Comparison of ENCODE assay signal across 9 cellular contexts in the genomic region with DNA sequence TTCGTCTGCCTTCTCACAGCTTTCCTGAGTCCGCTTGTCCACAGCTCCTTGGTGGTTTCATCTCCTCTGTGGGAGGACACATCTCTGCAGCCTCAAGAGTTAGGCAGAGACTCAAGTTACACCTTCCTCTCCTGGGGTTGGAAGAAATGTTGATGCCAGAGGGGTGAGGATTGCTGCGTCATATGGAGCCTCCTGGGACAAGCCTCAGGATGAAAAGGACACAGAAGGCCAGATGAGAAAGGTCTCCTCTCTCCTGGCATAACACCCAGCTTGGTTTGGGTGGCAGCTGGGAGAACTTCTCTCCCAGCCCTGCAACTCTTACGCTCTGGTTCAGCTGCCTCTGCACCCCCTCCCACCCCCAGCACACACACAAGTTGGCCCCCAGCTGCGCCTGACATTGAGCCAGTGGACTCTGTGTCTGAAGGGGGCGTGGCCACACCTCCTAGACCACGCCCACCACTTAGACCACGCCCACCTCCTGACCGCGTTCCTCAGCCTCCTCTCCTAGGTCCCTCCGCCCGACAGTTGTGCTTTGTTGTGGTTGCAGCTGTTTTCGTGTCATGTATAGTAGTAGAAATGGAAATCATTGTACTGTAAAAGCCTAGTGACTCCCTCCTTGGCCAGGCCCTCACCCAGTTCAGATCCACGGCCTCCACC. TPM values are rescaled to one million over a fixed set of nuclear protein-coding genes. Genes with fewer than 3 reads are reported as not detected.
DNase-seq lines count a peak whose midpoint lies in the region; ATAC-seq, FAIRE-seq and TF ChIP-seq lines count a peak whose summit lies in the region.
"Had no signal": no experiment of that assay in that cellular context is flagged by ENCODE, and none has a peak within 500 bp of the region (broad histone marks: within the 10 kb centered on the region; RNA-seq: fewer than 3 reads in every experiment).

No MANE protein-coding gene starts in this region.

- WGBS in A549 (ENCODE audit: missing lambda C conversion rate) = 61% methylated on average over 13 of the region's 14 CpGs

- H3K9me3 ChIP-seq in A549 = no peaks in the 10 kb centered on the region
- H3K9me3 ChIP-seq: adrenal gland had no signal

- TF ChIP-seq RAD21 in A549 (conservative IDR thresholded peaks at IDR 0.05 in 1 of 2, IDR thresholded peaks at IDR 0.05 in 1 of 2) = no peak

- no peak overlapping the region for H3K4me3 ChIP-seq in A549
- H3K4me3 ChIP-seq: adrenal gland had no signal

- no peak for TF ChIP-seq EP300 in A549 (IDR thresholded peaks at IDR 0.05)

- H3K4me1 ChIP-seq in A549 = no peaks in the 10 kb centered on the region

- POLR2A ChIA-PET in A549 (lab: Yijun Ruan, JAX) = no interaction called here

- FAIRE-seq in A549 (lab: Jason Lieb, UNC) = no peak

- peak; percentile 30 to 53 for DNase-seq in A549 (ENCODE audit: low read depth in 1 of 2, low spot score in 1 of 2)
- DNase-seq in HT1080 (ENCODE audit: low read depth) = peak; percentile 33
- DNase-seq in activated CD4-positive, alpha-beta T cell treated with anti-CD3 and anti-CD28 coated beads for 4 hours = peak; percentile 72 to 80
- DNase-seq in effector CD8-positive, alpha-beta T cell (lab: John Stamatoyannopoulos, UW) = peak; percentile 75
- DNase-seq in stimulated activated CD4-positive, alpha-beta T cell treated with anti-CD3 and anti-CD28 coated beads, TNF-alpha, amount 100 ng/mL, for 1 hour (ENCODE audit: low read depth in 3 of 3, low spot score in 1 of 3) = peak; percentile 62 to 73 (median 72)

- H3K4me2 ChIP-seq in A549 = no peak overlapping the region

- CTCF ChIA-PET in A549 (lab: Yijun Ruan, JAX) = interaction anchor here (1.2 to 1.6 kb wide), 2 partner anchors 30 to 31 kb away, joined by 3 to 9 read pairs; no protein-coding TSS in a partner anchor

- no peak for TF ChIP-seq CTCF in A549 (IDR thresholded peaks at IDR 0.05)

- peak in 1 of 2 experiments; percentile 69; a peak in 3 of 6 replicates for ATAC-seq in A549
- no peak for ATAC-seq in GM21717 (IDR thresholded peaks at IDR 0.05; ENCODE audit: unreplicated experiment)
- no peak for ATAC-seq in HG02870 (IDR thresholded peaks at IDR 0.05; ENCODE audit: unreplicated experiment)
- no peak for ATAC-seq in GM18870 (IDR thresholded peaks at IDR 0.05; ENCODE audit: unreplicated experiment)

- H3K27ac ChIP-seq in A549 = no peak overlapping the region
- H3K27ac ChIP-seq: adrenal gland had no signal

- TF ChIP-seq POLR2A in A549 (IDR thresholded peaks at IDR 0.05; ENCODE audit: low read length) = no peak

TF ChIP-seq in A549, 52 proteins besides CTCF, POLR2A, EP300 and RAD21:
- TF ChIP-seq KDM1A (IDR thresholded peaks at IDR 0.05; ENCODE audit: low read depth) (no peak), HDAC2 (IDR thresholded peaks at IDR 0.05) (no peak), FOSB (CRISPR knock-in tag; IDR thresholded peaks at IDR 0.05) (no peak), CHD2 (IDR thresholded peaks at IDR 0.05; ENCODE audit: low read length, partially characterized antibody) (no peak), MAZ (IDR thresholded peaks at IDR 0.05; ENCODE audit: borderline replicate concordance, low read depth, low read length) (no peak), CBX2 (IDR thresholded peaks at IDR 0.05; ENCODE audit: borderline replicate concordance, low read depth) (no peak), TFCP2L1 (CRISPR knock-in tag; IDR thresholded peaks at IDR 0.05) (no peak), ESRRA (IDR thresholded peaks at IDR 0.05; ENCODE audit: borderline replicate concordance, low read length) (no peak), HOXA7 (CRISPR knock-in tag; IDR thresholded peaks at IDR 0.05) (no peak), FOXS1 (CRISPR knock-in tag; IDR thresholded peaks at IDR 0.05) (no peak), NPAS2 (CRISPR knock-in tag; IDR thresholded peaks at IDR 0.05; ENCODE audit: borderline replicate concordance) (no peak)
- TF ChIP-seq, protein P1, sequence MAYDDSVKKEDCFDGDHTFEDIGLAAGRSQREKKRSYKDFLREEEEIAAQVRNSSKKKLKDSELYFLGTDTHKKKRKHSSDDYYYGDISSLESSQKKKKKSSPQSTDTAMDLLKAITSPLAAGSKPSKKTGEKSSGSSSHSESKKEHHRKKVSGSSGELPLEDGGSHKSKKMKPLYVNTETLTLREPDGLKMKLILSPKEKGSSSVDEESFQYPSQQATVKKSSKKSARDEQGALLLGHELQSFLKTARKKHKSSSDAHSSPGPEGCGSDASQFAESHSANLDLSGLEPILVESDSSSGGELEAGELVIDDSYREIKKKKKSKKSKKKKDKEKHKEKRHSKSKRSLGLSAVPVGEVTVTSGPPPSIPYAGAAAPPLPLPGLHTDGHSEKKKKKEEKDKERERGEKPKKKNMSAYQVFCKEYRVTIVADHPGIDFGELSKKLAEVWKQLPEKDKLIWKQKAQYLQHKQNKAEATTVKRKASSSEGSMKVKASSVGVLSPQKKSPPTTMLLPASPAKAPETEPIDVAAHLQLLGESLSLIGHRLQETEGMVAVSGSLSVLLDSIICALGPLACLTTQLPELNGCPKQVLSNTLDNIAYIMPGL (CRISPR knock-in tag; IDR thresholded peaks at IDR 0.05; ENCODE audit: borderline replicate concordance) = no peak
- TF ChIP-seq, protein P2, sequence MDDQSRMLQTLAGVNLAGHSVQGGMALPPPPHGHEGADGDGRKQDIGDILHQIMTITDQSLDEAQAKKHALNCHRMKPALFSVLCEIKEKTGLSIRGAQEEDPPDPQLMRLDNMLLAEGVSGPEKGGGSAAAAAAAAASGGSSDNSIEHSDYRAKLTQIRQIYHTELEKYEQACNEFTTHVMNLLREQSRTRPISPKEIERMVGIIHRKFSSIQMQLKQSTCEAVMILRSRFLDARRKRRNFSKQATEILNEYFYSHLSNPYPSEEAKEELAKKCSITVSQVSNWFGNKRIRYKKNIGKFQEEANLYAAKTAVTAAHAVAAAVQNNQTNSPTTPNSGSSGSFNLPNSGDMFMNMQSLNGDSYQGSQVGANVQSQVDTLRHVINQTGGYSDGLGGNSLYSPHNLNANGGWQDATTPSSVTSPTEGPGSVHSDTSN (IDR thresholded peaks at IDR 0.05) = no peak
- TF ChIP-seq, protein P3, sequence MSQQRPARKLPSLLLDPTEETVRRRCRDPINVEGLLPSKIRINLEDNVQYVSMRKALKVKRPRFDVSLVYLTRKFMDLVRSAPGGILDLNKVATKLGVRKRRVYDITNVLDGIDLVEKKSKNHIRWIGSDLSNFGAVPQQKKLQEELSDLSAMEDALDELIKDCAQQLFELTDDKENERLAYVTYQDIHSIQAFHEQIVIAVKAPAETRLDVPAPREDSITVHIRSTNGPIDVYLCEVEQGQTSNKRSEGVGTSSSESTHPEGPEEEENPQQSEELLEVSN (IDR thresholded peaks at IDR 0.05; ENCODE audit: borderline replicate concordance, low read depth) = no peak
- TF ChIP-seq, protein P4, sequence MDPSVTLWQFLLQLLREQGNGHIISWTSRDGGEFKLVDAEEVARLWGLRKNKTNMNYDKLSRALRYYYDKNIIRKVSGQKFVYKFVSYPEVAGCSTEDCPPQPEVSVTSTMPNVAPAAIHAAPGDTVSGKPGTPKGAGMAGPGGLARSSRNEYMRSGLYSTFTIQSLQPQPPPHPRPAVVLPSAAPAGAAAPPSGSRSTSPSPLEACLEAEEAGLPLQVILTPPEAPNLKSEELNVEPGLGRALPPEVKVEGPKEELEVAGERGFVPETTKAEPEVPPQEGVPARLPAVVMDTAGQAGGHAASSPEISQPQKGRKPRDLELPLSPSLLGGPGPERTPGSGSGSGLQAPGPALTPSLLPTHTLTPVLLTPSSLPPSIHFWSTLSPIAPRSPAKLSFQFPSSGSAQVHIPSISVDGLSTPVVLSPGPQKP (IDR thresholded peaks at IDR 0.05; ENCODE audit: low read depth, low read length) = no peak
- TF ChIP-seq, protein P5, sequence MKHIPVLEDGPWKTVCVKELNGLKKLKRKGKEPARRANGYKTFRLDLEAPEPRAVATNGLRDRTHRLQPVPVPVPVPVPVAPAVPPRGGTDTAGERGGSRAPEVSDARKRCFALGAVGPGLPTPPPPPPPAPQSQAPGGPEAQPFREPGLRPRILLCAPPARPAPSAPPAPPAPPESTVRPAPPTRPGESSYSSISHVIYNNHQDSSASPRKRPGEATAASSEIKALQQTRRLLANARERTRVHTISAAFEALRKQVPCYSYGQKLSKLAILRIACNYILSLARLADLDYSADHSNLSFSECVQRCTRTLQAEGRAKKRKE (CRISPR knock-in tag; IDR thresholded peaks at IDR 0.05; ENCODE audit: low read depth) = no peak
TF ChIP-seq in A549: peak in this region for 0.

RNA-seq across cellular contexts. Expression of a gene that starts 11.7 kb away (rescaled TPM):
- polyA plus RNA-seq in A549 (2011; rRNA removed) (0.61 and 0.93 TPM in 2 replicates), A549 (2017; fragmentation: RNase III; extraction: RNeasy Plus Mini Kit Qiagen cat#74134 plus additional on column Dnase treatment) (1.2 to 1.4 TPM (median 1.3 TPM) in 3 replicates)
- polyA plus RNA-seq in A549 (2012; cell fraction: cytosol; rRNA removed) = 0.54 and 0.76 TPM in 2 replicates
- 0.86 and 1.2 TPM in 2 replicates for polyA plus RNA-seq in A549 (2012; cell fraction: nucleus; rRNA removed)
- polyA minus RNA-seq in A549 (2011; rRNA and poly(A)+ RNA removed) = 1.1 and 1.4 TPM in 2 replicates
- not detected in 2 replicates for total RNA-seq in HT1080 (2014; rRNA removed; shearing (Covaris generic))
- 0.03 and 0.12 TPM in 2 replicates for polyA plus RNA-seq in HT1080 (2015; cell fraction: cytosol; rRNA removed)
- 0.07 TPM in 1 of 2 replicates, not detected in the other for polyA plus RNA-seq in HT1080 (2015; cell fraction: nucleus; rRNA removed)
